In genomic region chr10:89547853-89548513, GRCh38 we compare ENCODE assay signal across 13 cellular contexts. TPM values are rescaled to one million over a fixed set of nuclear protein-coding genes. Genes with fewer than 3 reads are reported as not detected.
DNase-seq lines count a peak whose midpoint lies in the region; ATAC-seq, FAIRE-seq and TF ChIP-seq lines count a peak whose summit lies in the region.
"Had no signal": no experiment of that assay in that cellular context is flagged by ENCODE, and none has a peak within 500 bp of the region (broad histone marks: within the 10 kb centered on the region; RNA-seq: fewer than 3 reads in every experiment).

No MANE protein-coding gene starts in this region.

- H3K4me3 ChIP-seq in bronchial epithelial cell (ENCODE audit: low read depth, low read length) (no peak overlapping the region), right lobe of liver (no peak overlapping the region)
- H3K4me3 ChIP-seq: BLaER1 treated with 17β-estradiol and CSF1 and Interleukin-3, amounts not matched to agents 10 nM and 100 nM; HAP-1 had no signal

- peaks cover 0 to 19% (median 4%) of the 10 kb centered on the region in 4 donors for H3K4me1 ChIP-seq in right lobe of liver
- H3K4me1 ChIP-seq: BLaER1 treated with 17β-estradiol and CSF1 and Interleukin-3, amounts not matched to agents 10 nM and 100 nM; HAP-1 had no signal

- H3K27ac ChIP-seq in right lobe of liver = peak overlapping the region in 1 of 3 donors; percentile 9
- H3K27ac ChIP-seq: BLaER1 treated with 17β-estradiol and CSF1 and Interleukin-3, amounts not matched to agents 10 nM and 100 nM had no signal

- H3K27ac Mint-ChIP-seq in progenitor cell of endocrine pancreas = peak overlapping the region; percentile 94
- H3K27ac Mint-ChIP-seq: B cell; CD8-positive, alpha-beta T cell had no signal

- H3K9me3 Mint-ChIP-seq in progenitor cell of endocrine pancreas (ENCODE audit: low read depth) = peaks cover 10% of the 10 kb centered on the region

- FAIRE-seq in bronchial epithelial cell (lab: Jason Lieb, UNC) = peak; percentile 52

- intact Hi-C loops in right lobe of liver (cut with DNase I) = no loop called here
- intact Hi-C loops in posterior vena cava (cut with DNase I) = no loop called here

- ATAC-seq in right lobe of liver = peak; percentile 90 to 93 (median 91)
- ATAC-seq: CD8-positive, alpha-beta T cell had no signal

- H3K9me3 ChIP-seq in right lobe of liver = no peaks in the 10 kb centered on the region

- no peaks in the 10 kb centered on the region for H3K27me3 Mint-ChIP-seq in progenitor cell of endocrine pancreas

- WGBS in right lobe of liver (ENCODE audit: insufficient coverage, low coverage, low lambda C conversion rate, missing lambda C conversion rate) = 17% methylated on average over 2 of the region's 2 CpGs

- H3K4me3 Mint-ChIP-seq in progenitor cell of endocrine pancreas (ENCODE audit: low read depth) = peak overlapping the region; percentile 39
- H3K4me3 Mint-ChIP-seq: B cell; CD8-positive, alpha-beta T cell had no signal

- TF ChIP-seq POLR2A in right lobe of liver (IDR thresholded peaks at IDR 0.05) = no peak

- H3K27me3 ChIP-seq in bronchial epithelial cell (ENCODE audit: control insufficient read depth, insufficient read depth, low read length) (no peaks in the 10 kb centered on the region), right lobe of liver (no peaks in the 10 kb centered on the region)
- H3K27me3 ChIP-seq: BLaER1 treated with 17β-estradiol and CSF1 and Interleukin-3, amounts not matched to agents 10 nM and 100 nM had no signal

- H3K36me3 ChIP-seq in bronchial epithelial cell (ENCODE audit: control insufficient read depth, insufficient read depth, low read length) = no peaks in the 10 kb centered on the region
- H3K36me3 ChIP-seq in right lobe of liver = no peaks in the 10 kb centered on the region
- H3K36me3 ChIP-seq: BLaER1 treated with 17β-estradiol and CSF1 and Interleukin-3, amounts not matched to agents 10 nM and 100 nM; HAP-1 had no signal

- DNase-seq in HuH-7.5 (ENCODE audit: low spot score) = peak; percentile 27
- no peak for DNase-seq in bronchial epithelial cell (ENCODE audit: low read depth)
- no peak for DNase-seq in right lobe of liver
- DNase-seq in progenitor cell of endocrine pancreas (ENCODE audit: low spot score, unreplicated experiment) = no peak
- DNase-seq in anterior cingulate cortex (lab: John Stamatoyannopoulos, UW) = no peak
- DNase-seq in NCI-H1930 (lab: John Stamatoyannopoulos, UW) = no peak
- no peak for DNase-seq in posterior vena cava (ENCODE audit: low spot score)
- DNase-seq: Calu3; CD8-positive, alpha-beta T cell; DMS79 treated with DMSO at 0.1 percent for 48 hours had no signal

- no peak for TF ChIP-seq CTCF in bronchial epithelial cell (IDR thresholded peaks at IDR 0.05; ENCODE audit: insufficient read depth, low read length, severe bottlenecking)
- TF ChIP-seq CTCF in right lobe of liver (IDR thresholded peaks at IDR 0.05) = no peak
- no peak for TF ChIP-seq CTCF in progenitor cell of endocrine pancreas (IDR thresholded peaks at IDR 0.05; ENCODE audit: unreplicated experiment)

- H3K36me3 Mint-ChIP-seq in progenitor cell of endocrine pancreas (ENCODE audit: insufficient read depth) = peaks cover 18% of the 10 kb centered on the region
- H3K36me3 Mint-ChIP-seq: CD8-positive, alpha-beta T cell had no signal

- H3K4me1 Mint-ChIP-seq in progenitor cell of endocrine pancreas (ENCODE audit: low read depth) = peaks cover 27% of the 10 kb centered on the region
- H3K4me1 Mint-ChIP-seq: B cell had no signal

RNA-seq across cellular contexts. Expression of gene SLC16A12, which starts 12.6 kb away (rescaled TPM):
- total RNA-seq in bronchial epithelial cell (not detected in 2 replicates), right lobe of liver (1 to 10 TPM in 2 of 6 experiments, under 1 TPM in 4; 0.20 to 6.1 (median 0.80) TPM), progenitor cell of endocrine pancreas (16.1 and 20.6 TPM in 2 replicates), posterior vena cava (under 1 TPM; 0.51 to 0.57 TPM)
- total RNA-seq: B cell; CD8-positive, alpha-beta T cell had no signal
